ENCODE assay signal across 8 cellular contexts in genomic region chr2:157875720-157876065, GRCh38. TPM values are rescaled to one million over a fixed set of nuclear protein-coding genes. Genes with fewer than 3 reads are reported as not detected.
DNase-seq lines count a peak whose midpoint lies in the region; ATAC-seq and TF ChIP-seq lines count a peak whose summit lies in the region.

No MANE protein-coding gene starts in this region.

- DNase-seq in Calu3 (peak; percentile 71), HK-2 (ENCODE audit: unreplicated experiment) (peak; percentile 58), erythroblast (lab: John Stamatoyannopoulos, UW) (peak; percentile 40 to 64), cerebellar nuclear complex (lab: John Stamatoyannopoulos, UW) (no peak), NCI-H128 (lab: John Stamatoyannopoulos, UW; ENCODE audit: unreplicated experiment) (no peak)
- peak; percentile 59 for DNase-seq in activated CD8-positive, alpha-beta memory T cell treated with anti-CD3 and anti-CD28 coated beads, Interleukin-2, amount 50 U/mL, for 4 hours

- peak overlapping the region; percentile 51 for H2AFZ ChIP-seq in neural cell (ENCODE audit: low read depth, low read length)

- no peaks in the 10 kb centered on the region for H3K9me2 ChIP-seq in neural cell (ENCODE audit: insufficient read depth, low read length)

- H3K36me3 ChIP-seq in neural cell (ENCODE audit: insufficient read depth, low read length) = no peaks in the 10 kb centered on the region

- TF ChIP-seq EP300 in neural cell (conservative IDR thresholded peaks at IDR 0.05; ENCODE audit: poor library complexity, severe bottlenecking) = no peak

- H3K9me3 ChIP-seq in neural cell (ENCODE audit: low read length) = no peaks in the 10 kb centered on the region

- no peak overlapping the region for H3K4me2 ChIP-seq in neural cell (ENCODE audit: low read length)

- no peaks in the 10 kb centered on the region for H3F3A ChIP-seq in neural cell (ENCODE audit: insufficient read depth, low read length, poor library complexity, severe bottlenecking)

- no peak for TF ChIP-seq RAD21 in neural cell (conservative IDR thresholded peaks at IDR 0.05)

- H3K27ac ChIP-seq in neural cell (ENCODE audit: low read length) = peak overlapping the region; percentile 74

- H3K27ac Mint-ChIP-seq in Calu3 (ENCODE audit: unreplicated experiment) = peak overlapping the region; percentile 62

- peak overlapping the region; percentile 74 for H3K4me3 ChIP-seq in neural cell (ENCODE audit: low read length)

- no peaks in the 10 kb centered on the region for H4K20me1 ChIP-seq in neural cell (ENCODE audit: insufficient read depth)

- H3K4me3 Mint-ChIP-seq in Calu3 (ENCODE audit: low read depth, unreplicated experiment) = peak overlapping the region; percentile 91

- BruUV-seq in Calu3 (replicated peaks; lab: Mats Ljungman, UMichigan) = no TSS peak

- peaks cover 70% of the 10 kb centered on the region for H3K4me1 Mint-ChIP-seq in Calu3 (ENCODE audit: low read depth, unreplicated experiment)

- peak; percentile 45 for ATAC-seq in GM21390 (IDR thresholded peaks at IDR 0.05; ENCODE audit: unreplicated experiment)

- TF ChIP-seq POLR2A in erythroblast (IDR thresholded peaks at IDR 0.05; ENCODE audit: low read length) = no peak

- intact Hi-C loops in Calu3 (cut with micrococcal nuclease; ENCODE audit: unreplicated experiment) = loop anchor here (1.0 kb wide), 1 partner anchor 91 kb away; no protein-coding TSS in a partner anchor

- no peaks in the 10 kb centered on the region for H3K27me3 Mint-ChIP-seq in Calu3 (ENCODE audit: unreplicated experiment)

- H3K36me3 Mint-ChIP-seq in Calu3 (ENCODE audit: insufficient read depth, unreplicated experiment) = peaks cover 41% of the 10 kb centered on the region

- H3K27me3 ChIP-seq in neural cell (ENCODE audit: insufficient read depth, low read depth, low read length) = no peaks in the 10 kb centered on the region

- TF ChIP-seq CTCF in Calu3 (IDR thresholded peaks at IDR 0.05; ENCODE audit: unreplicated experiment) (no peak), neural cell (IDR thresholded peaks at IDR 0.05; ENCODE audit: poor library complexity, severe bottlenecking) (no peak)

- H3K9ac ChIP-seq in neural cell (ENCODE audit: low read length) = peak overlapping the region; percentile 67

- H3K79me2 ChIP-seq in neural cell (replicated peaks; ENCODE audit: insufficient read depth, low read length) = peaks cover 34% of the 10 kb centered on the region

- no peaks in the 10 kb centered on the region for H3K9me3 Mint-ChIP-seq in Calu3 (ENCODE audit: low read depth, unreplicated experiment)

- CTCF ChIA-PET in Calu3 (lab: Charles Lee) = interaction anchor here (0.5 to 1.4 kb wide), 6 partner anchors 22 to 135 kb away, joined by 3 to 7 read pairs (median 4); no protein-coding TSS in a partner anchor

TF ChIP-seq in neural cell, 6 proteins besides CTCF, POLR2A, EP300 and RAD21:
- TF ChIP-seq EZH2 (IDR thresholded peaks at IDR 0.05; ENCODE audit: borderline replicate concordance, insufficient read depth, low read length, poor library complexity, severe bottlenecking) = no peak
- no peak for TF ChIP-seq POLR2AphosphoS5 (IDR thresholded peaks at IDR 0.05)

RNA-seq across cellular contexts. Expression of gene ACVR1, which starts 0.4 kb away (rescaled TPM):
- 62.0 and 71.3 TPM in 2 replicates for total RNA-seq in Calu3 (2022)
- polyA plus RNA-seq in neural cell = 4.0 and 4.7 TPM in 2 replicates
- polyA minus RNA-seq in neural cell = 6.1 and 8.9 TPM in 2 replicates

Comparison
In these comparisons a context has a peak if more than half of its experiments do, and no peak if none do; other contexts are left out.
1. DNase-seq: peak in Calu3 (single experiment), HK-2 (single experiment), activated CD8-positive, alpha-beta memory T cell treated with anti-CD3 and anti-CD28 coated beads, Interleukin-2, amount 50 U/mL, for 4 hours (single experiment) and erythroblast (2 of 2); none in cerebellar nuclear complex (0 of 2) and NCI-H128 (single experiment).